Comparison of ENCODE assay signal across 1 cellular context in genomic region chr6:32641785-32642365, GRCh38.
TF ChIP-seq lines count a peak whose summit lies in the region.

No MANE protein-coding gene starts in this region.

TF ChIP-seq in GM12878, 131 proteins besides CTCF, POLR2A, EP300 and RAD21:
- peak; percentile 52; the same call in 1 of the 3 replicates for TF ChIP-seq POU2F2 (IDR thresholded peaks at IDR 0.05; ENCODE audit: borderline replicate concordance, low read depth, low read length)
- TF ChIP-seq BACH1 (IDR thresholded peaks at IDR 0.05; ENCODE audit: borderline replicate concordance), result peak; percentile 51; the same call in 1 of the 2 replicates
- peak; percentile 35; the same call in 1 of the 2 replicates for TF ChIP-seq POLR2AphosphoS5 (IDR thresholded peaks at IDR 0.05; ENCODE audit: low read length)
- peak in 1 of 2 experiments; percentile 30; a peak in 1 of 4 replicates for TF ChIP-seq BHLHE40 (IDR thresholded peaks at IDR 0.05; ENCODE audit: borderline replicate concordance in 1 of 2, low read depth in 2 of 2, low read length in 1 of 2)
